ENCODE assay signal across 10 cellular contexts in genomic region chr20:54633903-54634302, GRCh38.
A peak's percentile ranks its signal among the peaks of the same experiment; 100 is the strongest.
DNase-seq lines count a peak whose midpoint lies in the region; ATAC-seq and TF ChIP-seq lines count a peak whose summit lies in the region.
"Had no signal": no experiment of that assay in that cellular context is flagged by ENCODE, and none has a peak within 500 bp of the region (broad histone marks: within the 10 kb centered on the region; RNA-seq: fewer than 3 reads in every experiment).

No MANE protein-coding gene starts in this region.

- no peaks in the 10 kb centered on the region for H3K4me1 Mint-ChIP-seq in CD4-positive, alpha-beta memory T cell
- peaks cover 12% of the 10 kb centered on the region for H3K4me1 Mint-ChIP-seq in neural progenitor cell
- H3K4me1 Mint-ChIP-seq: activated naive CD4-positive, alpha-beta T cell treated with anti-CD3 and anti-CD28 coated beads, Interleukin-2, amount 10 ng/mL, durations not matched to agents 7 days and 5 days had no signal

- intact Hi-C loops in CD4-positive, alpha-beta memory T cell (cut with micrococcal nuclease) = no loop called here

- no peak overlapping the region for H3K27ac Mint-ChIP-seq in CD4-positive, alpha-beta memory T cell
- H3K27ac Mint-ChIP-seq in neural progenitor cell = no peak overlapping the region
- H3K27ac Mint-ChIP-seq: activated naive CD4-positive, alpha-beta T cell treated with anti-CD3 and anti-CD28 coated beads, Interleukin-2, amount 10 ng/mL, durations not matched to agents 7 days and 5 days had no signal

- H3K9me3 Mint-ChIP-seq in CD4-positive, alpha-beta memory T cell = peaks cover 0 to 5% (median 0%) of the 10 kb centered on the region in 8 donors
- peaks cover 16% of the 10 kb centered on the region for H3K9me3 Mint-ChIP-seq in neural progenitor cell
- H3K9me3 Mint-ChIP-seq: activated naive CD4-positive, alpha-beta T cell treated with anti-CD3 and anti-CD28 coated beads, Interleukin-2, amount 10 ng/mL, durations not matched to agents 7 days and 5 days had no signal

- DNase-seq in medulla oblongata (ENCODE audit: extremely low spot score) = peak; percentile 24
- no peak for DNase-seq in DMS 273 (lab: John Stamatoyannopoulos, UW; ENCODE audit: unreplicated experiment)
- DNase-seq in CD4-positive, alpha-beta memory T cell = no peak
- no peak for DNase-seq in 8988T
- no peak for DNase-seq in neural progenitor cell (ENCODE audit: low spot score)
- DNase-seq: activated naive CD4-positive, alpha-beta T cell treated with anti-CD3 and anti-CD28 coated beads, Interleukin-2, amount 10 ng/mL, durations not matched to agents 7 days and 5 days; WERI-Rb-1 had no signal

- no peak overlapping the region for H2AFZ ChIP-seq in neural progenitor cell (replicated peaks)

- no peaks in the 10 kb centered on the region for H4K20me1 ChIP-seq in neural progenitor cell (ENCODE audit: low read depth)

- H3K79me2 ChIP-seq in neural progenitor cell (ENCODE audit: low read depth) = no peaks in the 10 kb centered on the region

- no peaks in the 10 kb centered on the region for H3K36me3 Mint-ChIP-seq in CD4-positive, alpha-beta memory T cell
- H3K36me3 Mint-ChIP-seq in neural progenitor cell = peaks cover 22% of the 10 kb centered on the region
- H3K36me3 Mint-ChIP-seq: activated naive CD4-positive, alpha-beta T cell treated with anti-CD3 and anti-CD28 coated beads, Interleukin-2, amount 10 ng/mL, durations not matched to agents 7 days and 5 days had no signal

- H3K27ac ChIP-seq in CD4-positive, alpha-beta memory T cell (ENCODE audit: low read depth, low read length) = no peak overlapping the region
- H3K27ac ChIP-seq in neural progenitor cell = no peak overlapping the region
- H3K27ac ChIP-seq: WERI-Rb-1 had no signal

- ATAC-seq in GM19035 (IDR thresholded peaks at IDR 0.05; ENCODE audit: unreplicated experiment) (peak; percentile 99), HG02571 (IDR thresholded peaks at IDR 0.05; ENCODE audit: unreplicated experiment) (peak; percentile 96), HG03442 (IDR thresholded peaks at IDR 0.05; ENCODE audit: unreplicated experiment) (peak; percentile 97)

- no peak overlapping the region for H3K9ac ChIP-seq in neural progenitor cell

- no peak for TF ChIP-seq CTCF in neural progenitor cell (IDR thresholded peaks at IDR 0.05)

- H3K4me1 ChIP-seq in CD4-positive, alpha-beta memory T cell (ENCODE audit: insufficient read depth, low read length) = no peaks in the 10 kb centered on the region
- no peaks in the 10 kb centered on the region for H3K4me1 ChIP-seq in neural progenitor cell

- no peak overlapping the region for H3K4me3 ChIP-seq in CD4-positive, alpha-beta memory T cell (ENCODE audit: low read length in 2 of 2)
- H3K4me3 ChIP-seq in neural progenitor cell = no peak overlapping the region

- H3K9me3 ChIP-seq in CD4-positive, alpha-beta memory T cell (ENCODE audit: control insufficient read depth in 1 of 2, low read length in 2 of 2) = no peaks in the 10 kb centered on the region
- no peaks in the 10 kb centered on the region for H3K9me3 ChIP-seq in neural progenitor cell (ENCODE audit: low read depth)

- peaks cover 0 to 11% of the 10 kb centered on the region in 2 donors for H3K27me3 Mint-ChIP-seq in CD4-positive, alpha-beta memory T cell
- H3K27me3 Mint-ChIP-seq in neural progenitor cell (ENCODE audit: insufficient read depth, low read depth) = peaks cover 2% of the 10 kb centered on the region

- no peaks in the 10 kb centered on the region for H3F3A ChIP-seq in neural progenitor cell (ENCODE audit: low read depth)

- H3K36me3 ChIP-seq in CD4-positive, alpha-beta memory T cell (ENCODE audit: insufficient read depth, low read length) = no peaks in the 10 kb centered on the region
- no peaks in the 10 kb centered on the region for H3K36me3 ChIP-seq in neural progenitor cell
- H3K36me3 ChIP-seq: WERI-Rb-1 had no signal

- POLR2A ChIA-PET in CD4-positive, alpha-beta memory T cell (lab: Charles Lee; ENCODE audit: partially characterized antibody) = no interaction called here

- CTCF ChIA-PET in CD4-positive, alpha-beta memory T cell (lab: Charles Lee; ENCODE audit: partially characterized antibody) = no interaction called here

- no peak overlapping the region for H3K4me3 Mint-ChIP-seq in CD4-positive, alpha-beta memory T cell
- H3K4me3 Mint-ChIP-seq in neural progenitor cell = no peak overlapping the region
- H3K4me3 Mint-ChIP-seq: activated naive CD4-positive, alpha-beta T cell treated with anti-CD3 and anti-CD28 coated beads, Interleukin-2, amount 10 ng/mL, durations not matched to agents 7 days and 5 days had no signal

- H3K4me2 ChIP-seq in neural progenitor cell = no peak overlapping the region

- H3K27me3 ChIP-seq in CD4-positive, alpha-beta memory T cell (ENCODE audit: insufficient read depth, low read length) = no peaks in the 10 kb centered on the region
- no peaks in the 10 kb centered on the region for H3K27me3 ChIP-seq in neural progenitor cell
